ENCODE assay signal across 23 cellular contexts in the genomic region with DNA sequence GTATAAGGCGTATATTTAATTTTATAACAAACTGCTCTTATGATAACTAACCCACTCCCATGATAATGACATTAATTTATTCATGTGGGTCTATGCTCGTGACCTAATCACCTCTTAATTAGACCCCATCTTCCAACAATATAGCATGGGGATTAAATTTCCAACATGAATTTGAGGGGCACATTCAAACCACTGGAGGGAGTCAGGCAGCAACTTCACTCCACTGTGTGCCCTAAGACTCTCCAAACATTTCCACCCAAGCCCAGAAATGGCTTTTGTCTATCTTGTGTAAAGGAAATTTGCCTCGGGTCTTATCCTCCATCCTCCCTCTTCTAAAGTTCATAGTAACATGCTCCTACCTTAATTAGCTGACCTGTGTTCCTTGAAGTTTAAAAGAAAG.
"Had no signal": no experiment of that assay in that cellular context is flagged by ENCODE, and none has a peak within 500 bp of the region (broad histone marks: within the 10 kb centered on the region; RNA-seq: fewer than 3 reads in every experiment).

No MANE protein-coding gene starts in this region.

- H3K4me1 ChIP-seq: breast epithelium, esophagus squamous epithelium, tibial artery had no signal

- DNase-seq: activated CD4-positive, alpha-beta T cell treated with anti-CD3 and anti-CD28 coated beads, Interleukin-2, amount 50 U/mL, for 1 hour; activated CD4-positive, CD25-positive, alpha-beta regulatory T cell treated with anti-CD3 and anti-CD28 coated beads, Interleukin-2, amount 50 U/mL, for 72 hours; activated CD8-positive, alpha-beta memory T cell treated with anti-CD3 and anti-CD28 coated beads, Interleukin-2, amount 50 U/mL, for 4 hours; activated effector memory CD4-positive, alpha-beta T cell treated with Interleukin-2 at 50 U/mL for 16 hours; activated naive CD4-positive, alpha-beta T cell treated with anti-CD3 and anti-CD28 coated beads, Interleukin-2, amount 10 ng/mL, durations not matched to agents 7 days and 5 days; activated naive CD8-positive, alpha-beta T cell treated with anti-CD3 and anti-CD28 coated beads, Interleukin-2, amount 50 U/mL, for 24 hours; activated T-cell treated with anti-CD3 and anti-CD28 coated beads, Interleukin-2, amount 50 U/mL, for 48 hours; anterior cingulate cortex; cerebellar nuclear complex; effector CD4-positive, alpha-beta T cell; esophagus squamous epithelium; foreskin melanocyte; glutamatergic neuron; hypothalamus; islet precursor cell; midbrain; nucleus accumbens; right cardiac atrium; stimulated activated naive CD8-positive, alpha-beta T cell treated with anti-CD3 and anti-CD28 coated beads, Interleukin-15, Interleukin-2, amounts not matched to agents 100 U/mL and 50 U/mL, for 24 hours; substantia nigra; tibial artery had no signal

- H3K27ac ChIP-seq: breast epithelium, esophagus squamous epithelium, tibial artery had no signal

- H3K27me3 ChIP-seq: breast epithelium, esophagus squamous epithelium, tibial artery had no signal

- ATAC-seq: activated naive CD8-positive, alpha-beta T cell treated with anti-CD3 and anti-CD28 coated beads, Interleukin-2, amount 50 U/mL, for 24 hours; right cardiac atrium; stimulated activated naive CD8-positive, alpha-beta T cell treated with anti-CD3 and anti-CD28 coated beads, Interleukin-15, Interleukin-2, amounts not matched to agents 100 U/mL and 50 U/mL, for 24 hours had no signal

- H3K9me3 ChIP-seq: breast epithelium, esophagus squamous epithelium, tibial artery had no signal

- H3K36me3 ChIP-seq: breast epithelium, esophagus squamous epithelium, tibial artery had no signal

- H3K4me3 ChIP-seq: breast epithelium, esophagus squamous epithelium, lung, tibial artery had no signal
